13 cellular contexts compared by ENCODE assay signal in genomic region chr6:111030008-111031006, GRCh38. TPM values are rescaled to one million over a fixed set of nuclear protein-coding genes. Genes with fewer than 3 reads are reported as not detected.
DNase-seq lines count a peak whose midpoint lies in the region; ATAC-seq and TF ChIP-seq lines count a peak whose summit lies in the region.
"Had no signal": no experiment of that assay in that cellular context is flagged by ENCODE, and none has a peak within 500 bp of the region (broad histone marks: within the 10 kb centered on the region; RNA-seq: fewer than 3 reads in every experiment).

No MANE protein-coding gene starts in this region.

- H3K36me3 ChIP-seq in left ventricle myocardium inferior (peaks cover 16% of the 10 kb centered on the region), skeletal muscle tissue (ENCODE audit: control insufficient read depth in 3 of 3, insufficient read depth in 3 of 3, low read length in 3 of 3) (peaks cover 3 to 11% (median 10%) of the 10 kb centered on the region in 3 donors), H7 (replicated peaks; ENCODE audit: control insufficient read depth, insufficient read depth, low read length) (peaks cover 2% of the 10 kb centered on the region)

- H3K27me3 ChIP-seq in left ventricle myocardium inferior (ENCODE audit: low read depth) (no peaks in the 10 kb centered on the region), skeletal muscle tissue (ENCODE audit: control insufficient read depth in 3 of 3, insufficient read depth in 3 of 3, low read length in 3 of 3) (no peaks in the 10 kb centered on the region), H7 (ENCODE audit: control insufficient read depth, insufficient read depth, low read length) (no peaks in the 10 kb centered on the region)

- peaks cover 40% of the 10 kb centered on the region for H3K4me1 ChIP-seq in left ventricle myocardium inferior
- H3K4me1 ChIP-seq in skeletal muscle tissue (ENCODE audit: control insufficient read depth in 3 of 3, insufficient read depth in 3 of 3, low read length in 3 of 3), result peaks cover 12 to 24% (median 19%) of the 10 kb centered on the region in 3 donors

- DNase-seq in DMS79 treated with DMSO at 0.1 percent for 48 hours (lab: John Stamatoyannopoulos, UW) (peak; percentile 7), DMS79 (lab: John Stamatoyannopoulos, UW) (no peak), left ventricle myocardium inferior (peak; percentile 62), H7 (no peak), dermis blood vessel endothelial cell (no peak)
- DNase-seq: activated CD4-positive, alpha-beta T cell treated with anti-CD3 and anti-CD28 coated beads for 4 hours; HCEC 1CT; kidney glomerular epithelial cell; SHP77 had no signal

- peak overlapping the region; percentile 22 for H3K4me3 ChIP-seq in left ventricle myocardium inferior
- H3K4me3 ChIP-seq in skeletal muscle tissue (ENCODE audit: low read length in 3 of 3), result peak overlapping the region; percentile 7 to 34 (median 15)
- H3K4me3 ChIP-seq in H7 (ENCODE audit: insufficient read depth, low read depth, low read length), result no peak overlapping the region

- no peak for ATAC-seq in GM21737 (IDR thresholded peaks at IDR 0.05; ENCODE audit: unreplicated experiment)

- intact Hi-C loops in left ventricle myocardium inferior (cut with micrococcal nuclease), result no loop called here

- no peaks in the 10 kb centered on the region for H3K9me3 ChIP-seq in left ventricle myocardium inferior (replicated peaks)
- H3K9me3 ChIP-seq in skeletal muscle tissue (ENCODE audit: control insufficient read depth in 3 of 3, low read length in 3 of 3), result no peaks in the 10 kb centered on the region

- no peak for TF ChIP-seq CTCF in left ventricle myocardium inferior (IDR thresholded peaks at IDR 0.05; ENCODE audit: borderline replicate concordance)

- H3K9ac ChIP-seq in skeletal muscle tissue (ENCODE audit: low read depth in 1 of 3, low read length in 3 of 3), result peak overlapping the region in 2 of 3 donors; percentile 42 to 51

- H3K27ac ChIP-seq in left ventricle myocardium inferior (replicated peaks), result peak overlapping the region; percentile 82
- peak overlapping the region; percentile 48 for H3K27ac ChIP-seq in skeletal muscle tissue (ENCODE audit: low read depth, low read length)
- H3K27ac ChIP-seq: 22Rv1 had no signal

TF ChIP-seq in PFSK-1, 5 proteins besides CTCF, POLR2A, EP300 and RAD21:
- TF ChIP-seq FOXP2 (optimal IDR thresholded peaks at IDR 0.05; ENCODE audit: borderline replicate concordance, extremely low read depth, extremely low read length, insufficient read depth) (no peak), TAF1 (IDR thresholded peaks at IDR 0.05; ENCODE audit: borderline replicate concordance, insufficient read depth, low read length) (no peak), POLR2AphosphoS5 (IDR thresholded peaks at IDR 0.05; ENCODE audit: low read depth, low read length) (peak; percentile 53)
- TF ChIP-seq, protein P1, sequence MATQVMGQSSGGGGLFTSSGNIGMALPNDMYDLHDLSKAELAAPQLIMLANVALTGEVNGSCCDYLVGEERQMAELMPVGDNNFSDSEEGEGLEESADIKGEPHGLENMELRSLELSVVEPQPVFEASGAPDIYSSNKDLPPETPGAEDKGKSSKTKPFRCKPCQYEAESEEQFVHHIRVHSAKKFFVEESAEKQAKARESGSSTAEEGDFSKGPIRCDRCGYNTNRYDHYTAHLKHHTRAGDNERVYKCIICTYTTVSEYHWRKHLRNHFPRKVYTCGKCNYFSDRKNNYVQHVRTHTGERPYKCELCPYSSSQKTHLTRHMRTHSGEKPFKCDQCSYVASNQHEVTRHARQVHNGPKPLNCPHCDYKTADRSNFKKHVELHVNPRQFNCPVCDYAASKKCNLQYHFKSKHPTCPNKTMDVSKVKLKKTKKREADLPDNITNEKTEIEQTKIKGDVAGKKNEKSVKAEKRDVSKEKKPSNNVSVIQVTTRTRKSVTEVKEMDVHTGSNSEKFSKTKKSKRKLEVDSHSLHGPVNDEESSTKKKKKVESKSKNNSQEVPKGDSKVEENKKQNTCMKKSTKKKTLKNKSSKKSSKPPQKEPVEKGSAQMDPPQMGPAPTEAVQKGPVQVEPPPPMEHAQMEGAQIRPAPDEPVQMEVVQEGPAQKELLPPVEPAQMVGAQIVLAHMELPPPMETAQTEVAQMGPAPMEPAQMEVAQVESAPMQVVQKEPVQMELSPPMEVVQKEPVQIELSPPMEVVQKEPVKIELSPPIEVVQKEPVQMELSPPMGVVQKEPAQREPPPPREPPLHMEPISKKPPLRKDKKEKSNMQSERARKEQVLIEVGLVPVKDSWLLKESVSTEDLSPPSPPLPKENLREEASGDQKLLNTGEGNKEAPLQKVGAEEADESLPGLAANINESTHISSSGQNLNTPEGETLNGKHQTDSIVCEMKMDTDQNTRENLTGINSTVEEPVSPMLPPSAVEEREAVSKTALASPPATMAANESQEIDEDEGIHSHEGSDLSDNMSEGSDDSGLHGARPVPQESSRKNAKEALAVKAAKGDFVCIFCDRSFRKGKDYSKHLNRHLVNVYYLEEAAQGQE (IDR thresholded peaks at IDR 0.05; ENCODE audit: insufficient read depth in 1 of 2, low read depth in 2 of 2, low read length in 2 of 2), result no peak

RNA-seq across cellular contexts. Expression of gene RPF2, which starts 48.5 kb away (rescaled TPM):
- 48.1 TPM for polyA plus RNA-seq in PFSK-1 (2012; ENCODE audit: insufficient read length, low read depth)
- 23.9 TPM for total RNA-seq in left ventricle myocardium inferior
- 9.9 TPM for total RNA-seq in skeletal muscle tissue
- 35.5 and 46.2 TPM in 2 replicates for total RNA-seq in H7 (2014; rRNA removed; shearing (Covaris generic))
- 17.7 and 18.3 TPM in 2 replicates for total RNA-seq in dermis blood vessel endothelial cell

RNA-seq across cellular contexts. Expression of gene SLC16A10, which starts 57.0 kb away (rescaled TPM):
- polyA plus RNA-seq in PFSK-1 (2012; ENCODE audit: insufficient read length, low read depth), result 0.15 TPM
- total RNA-seq in left ventricle myocardium inferior, result 4.5 TPM
- 40.7 TPM for total RNA-seq in skeletal muscle tissue
- 5.1 and 7.9 TPM in 2 replicates for total RNA-seq in H7 (2014; rRNA removed; shearing (Covaris generic))
- total RNA-seq in dermis blood vessel endothelial cell, result under 0.01 and 0.19 TPM in 2 replicates

Comparison
In these comparisons a context has a peak if more than half of its experiments do, and no peak if none do; other contexts are left out.
1. DNase-seq: peak in DMS79 treated with DMSO at 0.1 percent for 48 hours (single experiment) and left ventricle myocardium inferior (single experiment); none in DMS79 (single experiment), H7 (single experiment) and dermis blood vessel endothelial cell (single experiment).